In the genomic region with DNA sequence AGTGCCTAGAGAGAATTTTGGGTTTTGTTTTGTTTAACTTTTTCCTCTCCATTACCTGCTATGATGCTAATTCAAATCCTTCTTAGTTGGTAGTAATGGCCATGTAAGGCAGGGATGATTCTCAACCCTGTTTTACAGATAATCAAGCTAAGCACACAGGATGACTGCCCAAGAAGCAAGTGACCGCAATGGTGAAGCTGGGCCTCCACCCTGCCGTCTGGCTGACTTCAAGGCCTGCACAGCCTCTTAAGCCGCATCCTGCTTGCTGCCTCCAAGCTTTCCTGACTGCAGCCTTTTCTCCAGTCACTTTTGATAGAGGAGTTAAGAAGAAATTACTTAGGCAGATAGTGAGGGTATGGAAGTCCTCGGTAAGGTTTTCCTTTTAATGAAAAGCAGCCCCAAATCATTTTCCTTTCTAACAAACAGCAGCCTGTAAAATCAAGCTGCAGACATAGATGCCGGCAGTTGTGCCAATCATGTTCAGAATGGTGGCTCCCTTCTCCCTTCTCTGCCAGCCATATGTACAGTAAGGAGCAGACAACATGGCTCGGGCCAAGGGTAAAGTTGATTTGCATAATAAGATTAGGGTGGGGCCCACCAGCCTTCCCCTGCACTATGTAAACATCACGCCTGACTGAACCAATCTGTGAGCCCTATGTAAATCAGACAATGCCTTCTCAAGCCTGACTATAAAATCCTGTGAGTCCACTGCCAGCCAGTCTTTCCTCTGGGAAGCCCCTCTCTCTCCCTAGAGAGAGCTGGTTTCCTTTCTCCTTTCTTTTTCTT, we compare ENCODE assay signal across 2 cellular contexts.
TF ChIP-seq lines count a peak whose summit lies in the region.

No MANE protein-coding gene starts in this region.

TF ChIP-seq in IMR-90, 13 proteins besides CTCF, POLR2A, EP300 and RAD21:
- TF ChIP-seq SMC3 (IDR thresholded peaks at IDR 0.05; ENCODE audit: low read depth, low read length) (no peak), FOS (IDR thresholded peaks at IDR 0.05; ENCODE audit: low read depth, low read length) (no peak), BHLHE40 (IDR thresholded peaks at IDR 0.05; ENCODE audit: low read depth, low read length) (no peak), MAFK (IDR thresholded peaks at IDR 0.05; ENCODE audit: low read depth, low read length) (no peak), CEBPB (IDR thresholded peaks at IDR 0.05; ENCODE audit: low read depth, low read length) (no peak), RCOR1 (IDR thresholded peaks at IDR 0.05; ENCODE audit: insufficient replicate concordance, low read length) (no peak), RFX5 (IDR thresholded peaks at IDR 0.05; ENCODE audit: low read depth, low read length) (no peak)
- TF ChIP-seq, protein P1, sequence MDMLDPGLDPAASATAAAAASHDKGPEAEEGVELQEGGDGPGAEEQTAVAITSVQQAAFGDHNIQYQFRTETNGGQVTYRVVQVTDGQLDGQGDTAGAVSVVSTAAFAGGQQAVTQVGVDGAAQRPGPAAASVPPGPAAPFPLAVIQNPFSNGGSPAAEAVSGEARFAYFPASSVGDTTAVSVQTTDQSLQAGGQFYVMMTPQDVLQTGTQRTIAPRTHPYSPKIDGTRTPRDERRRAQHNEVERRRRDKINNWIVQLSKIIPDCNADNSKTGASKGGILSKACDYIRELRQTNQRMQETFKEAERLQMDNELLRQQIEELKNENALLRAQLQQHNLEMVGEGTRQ (IDR thresholded peaks at IDR 0.05; ENCODE audit: low read depth, low read length): no peak
- TF ChIP-seq, protein P2, sequence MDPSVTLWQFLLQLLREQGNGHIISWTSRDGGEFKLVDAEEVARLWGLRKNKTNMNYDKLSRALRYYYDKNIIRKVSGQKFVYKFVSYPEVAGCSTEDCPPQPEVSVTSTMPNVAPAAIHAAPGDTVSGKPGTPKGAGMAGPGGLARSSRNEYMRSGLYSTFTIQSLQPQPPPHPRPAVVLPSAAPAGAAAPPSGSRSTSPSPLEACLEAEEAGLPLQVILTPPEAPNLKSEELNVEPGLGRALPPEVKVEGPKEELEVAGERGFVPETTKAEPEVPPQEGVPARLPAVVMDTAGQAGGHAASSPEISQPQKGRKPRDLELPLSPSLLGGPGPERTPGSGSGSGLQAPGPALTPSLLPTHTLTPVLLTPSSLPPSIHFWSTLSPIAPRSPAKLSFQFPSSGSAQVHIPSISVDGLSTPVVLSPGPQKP (IDR thresholded peaks at IDR 0.05; ENCODE audit: borderline replicate concordance, low read depth, low read length): no peak
TF ChIP-seq in IMR-90: peak in this region for 0.

TF ChIP-seq in SK-N-SH treated with all-trans-retinoic acid at 6 μM for 48 hours, 23 proteins besides CTCF, POLR2A, EP300 and RAD21:
- no peak for TF ChIP-seq ESRRG (CRISPR knock-in tag; IDR thresholded peaks at IDR 0.05)
- TF ChIP-seq, protein P3, sequence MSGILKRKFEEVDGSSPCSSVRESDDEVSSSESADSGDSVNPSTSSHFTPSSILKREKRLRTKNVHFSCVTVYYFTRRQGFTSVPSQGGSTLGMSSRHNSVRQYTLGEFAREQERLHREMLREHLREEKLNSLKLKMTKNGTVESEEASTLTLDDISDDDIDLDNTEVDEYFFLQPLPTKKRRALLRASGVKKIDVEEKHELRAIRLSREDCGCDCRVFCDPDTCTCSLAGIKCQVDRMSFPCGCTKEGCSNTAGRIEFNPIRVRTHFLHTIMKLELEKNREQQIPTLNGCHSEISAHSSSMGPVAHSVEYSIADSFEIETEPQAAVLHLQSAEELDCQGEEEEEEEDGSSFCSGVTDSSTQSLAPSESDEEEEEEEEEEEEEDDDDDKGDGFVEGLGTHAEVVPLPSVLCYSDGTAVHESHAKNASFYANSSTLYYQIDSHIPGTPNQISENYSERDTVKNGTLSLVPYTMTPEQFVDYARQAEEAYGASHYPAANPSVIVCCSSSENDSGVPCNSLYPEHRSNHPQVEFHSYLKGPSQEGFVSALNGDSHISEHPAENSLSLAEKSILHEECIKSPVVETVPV (CRISPR knock-in tag; IDR thresholded peaks at IDR 0.05): no peak
- TF ChIP-seq PPARA (CRISPR knock-in tag; IDR thresholded peaks at IDR 0.05; ENCODE audit: borderline replicate concordance): no peak
- no peak for TF ChIP-seq TOX (CRISPR knock-in tag; IDR thresholded peaks at IDR 0.05; ENCODE audit: borderline replicate concordance)
- TF ChIP-seq ZNF8 (CRISPR knock-in tag; IDR thresholded peaks at IDR 0.05): no peak
- no peak for TF ChIP-seq ZC3H10 (CRISPR knock-in tag; IDR thresholded peaks at IDR 0.05)
- no peak for TF ChIP-seq OSR1 (CRISPR knock-in tag; IDR thresholded peaks at IDR 0.05)
- TF ChIP-seq, protein P4, sequence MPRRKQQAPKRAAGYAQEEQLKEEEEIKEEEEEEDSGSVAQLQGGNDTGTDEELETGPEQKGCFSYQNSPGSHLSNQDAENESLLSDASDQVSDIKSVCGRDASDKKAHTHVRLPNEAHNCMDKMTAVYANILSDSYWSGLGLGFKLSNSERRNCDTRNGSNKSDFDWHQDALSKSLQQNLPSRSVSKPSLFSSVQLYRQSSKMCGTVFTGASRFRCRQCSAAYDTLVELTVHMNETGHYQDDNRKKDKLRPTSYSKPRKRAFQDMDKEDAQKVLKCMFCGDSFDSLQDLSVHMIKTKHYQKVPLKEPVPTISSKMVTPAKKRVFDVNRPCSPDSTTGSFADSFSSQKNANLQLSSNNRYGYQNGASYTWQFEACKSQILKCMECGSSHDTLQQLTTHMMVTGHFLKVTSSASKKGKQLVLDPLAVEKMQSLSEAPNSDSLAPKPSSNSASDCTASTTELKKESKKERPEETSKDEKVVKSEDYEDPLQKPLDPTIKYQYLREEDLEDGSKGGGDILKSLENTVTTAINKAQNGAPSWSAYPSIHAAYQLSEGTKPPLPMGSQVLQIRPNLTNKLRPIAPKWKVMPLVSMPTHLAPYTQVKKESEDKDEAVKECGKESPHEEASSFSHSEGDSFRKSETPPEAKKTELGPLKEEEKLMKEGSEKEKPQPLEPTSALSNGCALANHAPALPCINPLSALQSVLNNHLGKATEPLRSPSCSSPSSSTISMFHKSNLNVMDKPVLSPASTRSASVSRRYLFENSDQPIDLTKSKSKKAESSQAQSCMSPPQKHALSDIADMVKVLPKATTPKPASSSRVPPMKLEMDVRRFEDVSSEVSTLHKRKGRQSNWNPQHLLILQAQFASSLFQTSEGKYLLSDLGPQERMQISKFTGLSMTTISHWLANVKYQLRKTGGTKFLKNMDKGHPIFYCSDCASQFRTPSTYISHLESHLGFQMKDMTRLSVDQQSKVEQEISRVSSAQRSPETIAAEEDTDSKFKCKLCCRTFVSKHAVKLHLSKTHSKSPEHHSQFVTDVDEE (CRISPR knock-in tag; IDR thresholded peaks at IDR 0.05): no peak
